25 cellular contexts compared by ENCODE assay signal in the genomic region with DNA sequence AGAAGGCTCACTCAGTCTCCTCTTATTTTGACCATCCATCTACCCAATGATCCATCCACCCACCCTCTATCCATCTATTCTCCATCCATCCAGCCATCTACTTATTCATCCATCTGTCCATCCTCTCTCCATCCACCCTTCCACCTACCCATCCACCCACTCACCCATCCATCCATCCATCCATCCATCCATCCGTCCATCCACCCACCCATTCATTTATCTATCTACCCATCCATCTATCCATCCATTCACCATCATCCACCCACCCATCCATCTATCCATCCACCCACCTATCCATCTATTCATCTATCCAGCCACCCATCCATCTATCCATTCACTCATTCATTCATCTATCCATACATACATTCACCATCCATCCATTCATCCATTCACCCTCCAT. TPM values are rescaled to one million over a fixed set of nuclear protein-coding genes. Genes with fewer than 3 reads are reported as not detected.
"Had no signal": no experiment of that assay in that cellular context is flagged by ENCODE, and none has a peak within 500 bp of the region (broad histone marks: within the 10 kb centered on the region; RNA-seq: fewer than 3 reads in every experiment).

No MANE protein-coding gene starts in this region.

- H3K4me1 ChIP-seq: psoas muscle had no signal

- H3K27ac ChIP-seq: hepatocyte, left ventricle myocardium inferior, pancreas, psoas muscle, skin epidermis, stomach, testis, thyroid gland, transverse colon, upper lobe of left lung, vagina had no signal

- H3K9me3 Mint-ChIP-seq: mesothelial cell of epicardium, natural killer cell had no signal

- H3K4me2 ChIP-seq: hepatocyte had no signal

- ATAC-seq: natural killer cell, pancreas, psoas muscle, sciatic nerve had no signal

- H3K27me3 Mint-ChIP-seq: naive B cell had no signal

- H3K27ac Mint-ChIP-seq: mesothelial cell of epicardium, natural killer cell had no signal

- H3K4me3 Mint-ChIP-seq: mesothelial cell of epicardium, natural killer cell had no signal

- H3K9me3 ChIP-seq: left ventricle myocardium inferior, pancreas, psoas muscle, stomach, testis, thyroid gland, transverse colon, upper lobe of left lung, vagina had no signal

- H3K36me3 ChIP-seq: left ventricle myocardium inferior, pancreas, stomach, thyroid gland, transverse colon, upper lobe of left lung, vagina had no signal

- H3K4me3 ChIP-seq: hepatocyte, left ventricle myocardium inferior, lung, pancreas, psoas muscle, skin epidermis, stomach, testis, thyroid gland, transverse colon, upper lobe of left lung, vagina had no signal

- H3K36me3 Mint-ChIP-seq: mesothelial cell of epicardium, naive B cell, natural killer cell had no signal

- H3K27me3 ChIP-seq: hepatocyte, pancreas, stomach, testis, thyroid gland, transverse colon, upper lobe of left lung, vagina had no signal

- H3K79me2 ChIP-seq: hepatocyte had no signal

- DNase-seq: islet precursor cell; left ventricle myocardium inferior; mesendoderm; naive B cell; natural killer cell; nucleus accumbens; pancreas; psoas muscle; stimulated activated CD4-positive, alpha-beta T cell treated with anti-CD3 and anti-CD28 coated beads, Interleukin-12 subunit alpha, Interleukin-12 subunit beta, amount 100 ng/mL, for 4 hours; stimulated activated CD4-positive, alpha-beta T cell treated with anti-CD3 and anti-CD28 coated beads, Interleukin-15, amount 100 ng/mL, for 24 hours; stimulated activated CD4-positive, alpha-beta T cell treated with anti-CD3 and anti-CD28 coated beads, Interleukin-2, amount 100 ng/mL, for 24 hours; stimulated activated CD4-positive, alpha-beta T cell treated with anti-CD3 and anti-CD28 coated beads, Interleukin-4, amount 100 ng/mL, for 1 hour; stimulated activated naive CD4-positive, alpha-beta T cell; stomach; testis; thyroid gland; transverse colon; upper lobe of left lung had no signal

- FAIRE-seq: pancreas had no signal

- H2AFZ ChIP-seq: hepatocyte had no signal

RNA-seq across cellular contexts. Expression of a gene that starts 45.8 kb away (rescaled TPM):
- polyA plus RNA-seq: neural cell had no signal
